1 cellular context compared by ENCODE assay signal in genomic region chr7:28458732-28459131, GRCh38.
TF ChIP-seq lines count a peak whose summit lies in the region.

No MANE protein-coding gene starts in this region.

TF ChIP-seq in HepG2, 621 proteins besides CTCF, POLR2A, EP300 and RAD21 (continued from another document):
- no peak for TF ChIP-seq MZF1 (CRISPR knock-in tag; IDR thresholded peaks at IDR 0.05; ENCODE audit: borderline replicate concordance)
- no peak for TF ChIP-seq NCOA5 (CRISPR knock-in tag; IDR thresholded peaks at IDR 0.05)
- TF ChIP-seq ARNTL (CRISPR knock-in tag; IDR thresholded peaks at IDR 0.05): no peak
- TF ChIP-seq ZNF709 (CRISPR knock-in tag; IDR thresholded peaks at IDR 0.05): no peak
- no peak for TF ChIP-seq TAF15 (IDR thresholded peaks at IDR 0.05; ENCODE audit: low read depth, low read length, poor library complexity, severe bottlenecking)
